In genomic region chr1:62389531-62389930, GRCh38 we compare ENCODE assay signal across 15 cellular contexts.
"Had no signal": no experiment of that assay in that cellular context is flagged by ENCODE, and none has a peak within 500 bp of the region (broad histone marks: within the 10 kb centered on the region; RNA-seq: fewer than 3 reads in every experiment).

No MANE protein-coding gene starts in this region.

- DNase-seq: effector memory CD4-positive, alpha-beta T cell; esophagus squamous epithelium; foreskin melanocyte; natural killer cell; nucleus accumbens; pancreas; right cardiac atrium; stimulated activated CD4-positive, alpha-beta T cell treated with anti-CD3 and anti-CD28 coated beads, Interleukin-2, amount 100 ng/mL, for 48 hours; stimulated activated naive CD4-positive, alpha-beta T cell treated with Interleukin-2 at 50 U/mL for 16 hours had no signal

- H3K4me1 Mint-ChIP-seq: natural killer cell had no signal

- H3K9me3 Mint-ChIP-seq: natural killer cell, type B pancreatic cell had no signal

- H2AFZ ChIP-seq: hepatocyte had no signal

- H3K4me3 Mint-ChIP-seq: natural killer cell, neural crest cell, type B pancreatic cell had no signal

- ATAC-seq: natural killer cell, pancreas, right cardiac atrium had no signal

- H3K27ac Mint-ChIP-seq: natural killer cell, progenitor cell of endocrine pancreas, type B pancreatic cell had no signal

- H3K4me3 ChIP-seq: esophagus squamous epithelium, hepatocyte, pancreas, smooth muscle cell had no signal

- H3K9me3 ChIP-seq: esophagus squamous epithelium, pancreas had no signal

- H3K4me2 ChIP-seq: hepatocyte, smooth muscle cell had no signal

- H3K36me3 ChIP-seq: esophagus squamous epithelium, pancreas had no signal

- H3K79me2 ChIP-seq: hepatocyte had no signal

- H3K27me3 ChIP-seq: hepatocyte, pancreas had no signal

- H3K27ac ChIP-seq: epithelial cell of prostate, esophagus squamous epithelium, hepatocyte, pancreas had no signal

- H3K36me3 Mint-ChIP-seq: natural killer cell, type B pancreatic cell had no signal
